Comparison of ENCODE assay signal across 21 cellular contexts in the genomic region with DNA sequence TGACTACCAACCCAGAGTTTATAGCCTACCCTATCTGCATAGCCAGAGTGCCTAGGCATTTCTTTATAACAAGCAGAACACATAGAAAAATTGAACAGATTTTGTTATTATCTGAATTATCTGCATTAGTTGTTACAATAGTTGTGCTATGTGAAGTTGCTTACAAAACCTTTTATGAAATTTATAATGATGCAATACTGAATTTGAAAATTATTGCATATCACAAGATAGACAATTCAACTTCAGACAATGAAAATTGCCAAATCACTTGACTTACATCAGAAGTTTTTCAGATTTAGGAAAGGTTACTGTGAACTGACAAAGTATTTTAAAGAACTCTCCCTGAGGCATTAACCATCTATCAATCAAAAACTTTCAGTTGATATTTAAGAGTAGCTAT.
DNase-seq lines count a peak whose midpoint lies in the region; ATAC-seq, FAIRE-seq and TF ChIP-seq lines count a peak whose summit lies in the region.
"Had no signal": no experiment of that assay in that cellular context is flagged by ENCODE, and none has a peak within 500 bp of the region (broad histone marks: within the 10 kb centered on the region; RNA-seq: fewer than 3 reads in every experiment).

No MANE protein-coding gene starts in this region.

- no TSS peak for BruUV-seq in HepG2 (replicated peaks; lab: Mats Ljungman, UMichigan)

- H2AFZ ChIP-seq in HepG2 (ENCODE audit: low read length): no peak overlapping the region

- H4K20me1 ChIP-seq in HepG2 (ENCODE audit: insufficient read depth, low read length): no peaks in the 10 kb centered on the region
- H4K20me1 ChIP-seq: BLaER1 treated with 17β-estradiol and CSF1 and Interleukin-3, amounts not matched to agents 10 nM and 100 nM had no signal

- DNase-seq in HepG2 (ENCODE audit: low spot score): no peak
- no peak for DNase-seq in right lobe of liver
- peak; percentile 19 for DNase-seq in adipocyte (ENCODE audit: low read depth)
- DNase-seq in fibroblast of pulmonary artery (ENCODE audit: low read depth): peak; percentile 7
- no peak for DNase-seq in NCI-H128 (lab: John Stamatoyannopoulos, UW; ENCODE audit: unreplicated experiment)
- DNase-seq: AML-193; Caco-2; Calu3; CD4-positive, alpha-beta T cell; CD8-positive, alpha-beta T cell; DMS 273 treated with DMSO at 0.1 percent for 48 hours; DMS153; DMS79 treated with DMSO at 0.1 percent for 48 hours; GF-D8 had no signal

- TF ChIP-seq CTCF in HepG2 (CRISPR knock-in tag; IDR thresholded peaks at IDR 0.05): no peak
- TF ChIP-seq CTCF in right lobe of liver (IDR thresholded peaks at IDR 0.05): no peak
- TF ChIP-seq CTCF in fibroblast of pulmonary artery (IDR thresholded peaks at IDR 0.05; ENCODE audit: low read length, missing control alignments): no peak

- H3K9me3 ChIP-seq in HepG2 (ENCODE audit: low read length): no peaks in the 10 kb centered on the region
- H3K9me3 ChIP-seq in right lobe of liver: no peaks in the 10 kb centered on the region
- H3K9me3 ChIP-seq in adipocyte (ENCODE audit: control insufficient read depth, low read length): no peaks in the 10 kb centered on the region
- H3K9me3 ChIP-seq: A549; BLaER1 treated with 17β-estradiol and CSF1 and Interleukin-3, amounts not matched to agents 10 nM and 100 nM; Caco-2 had no signal

- FAIRE-seq in HepG2 (lab: Jason Lieb, UNC): no peak
- FAIRE-seq: A549, GM12891, GM19239 had no signal

- intact Hi-C loops in HepG2 (cut with micrococcal nuclease; ENCODE audit: unreplicated experiment): no loop called here
- intact Hi-C loops in right lobe of liver (cut with DNase I): no loop called here

- no peaks in the 10 kb centered on the region for H3K79me2 ChIP-seq in HepG2 (ENCODE audit: insufficient read depth, low read length)

- H3K4me1 ChIP-seq in HepG2 (ENCODE audit: insufficient read depth, low read length) (no peaks in the 10 kb centered on the region), right lobe of liver (no peaks in the 10 kb centered on the region), adipocyte (ENCODE audit: control insufficient read depth, insufficient read depth, low read length) (no peaks in the 10 kb centered on the region)
- H3K4me1 ChIP-seq: A549; BLaER1 treated with 17β-estradiol and CSF1 and Interleukin-3, amounts not matched to agents 10 nM and 100 nM; Caco-2 had no signal

- H3K36me3 ChIP-seq in HepG2 (replicated peaks in 1 of 2; ENCODE audit: control insufficient read depth in 1 of 2, insufficient read depth in 2 of 2, low read length in 2 of 2) (no peaks in the 10 kb centered on the region), right lobe of liver (no peaks in the 10 kb centered on the region), adipocyte (ENCODE audit: control insufficient read depth, insufficient read depth, low read length, severe bottlenecking) (no peaks in the 10 kb centered on the region)
- H3K36me3 ChIP-seq: BLaER1 treated with 17β-estradiol and CSF1 and Interleukin-3, amounts not matched to agents 10 nM and 100 nM had no signal

- in situ Hi-C loops in HepG2 (cut with HindIII; ENCODE audit: extremely low pct_ligation_motif_present, low pct_unique_long_range_greater_than_20kb): no loop called here

- TF ChIP-seq POLR2A in HepG2 (IDR thresholded peaks at IDR 0.05; ENCODE audit: insufficient read depth in 1 of 2, low read depth in 2 of 2, low read length in 2 of 2) (no peak), right lobe of liver (IDR thresholded peaks at IDR 0.05) (no peak)

- H3K27ac ChIP-seq in HepG2 (ENCODE audit: extremely low read length, insufficient read depth, low read length) (no peak overlapping the region), right lobe of liver (no peak overlapping the region)
- H3K27ac ChIP-seq: 22Rv1; A549; BLaER1 treated with 17β-estradiol and CSF1 and Interleukin-3, amounts not matched to agents 10 nM and 100 nM; C4-2B had no signal

- no peak overlapping the region for H3K4me2 ChIP-seq in HepG2 (ENCODE audit: low read depth, low read length)
- H3K4me2 ChIP-seq: A549; BLaER1 treated with 17β-estradiol and CSF1 and Interleukin-3, amounts not matched to agents 10 nM and 100 nM had no signal

- no peaks in the 10 kb centered on the region for H3K27me3 ChIP-seq in HepG2 (ENCODE audit: control insufficient read depth in 1 of 2, insufficient read depth in 2 of 2, low read length in 2 of 2)
- no peaks in the 10 kb centered on the region for H3K27me3 ChIP-seq in right lobe of liver
- no peaks in the 10 kb centered on the region for H3K27me3 ChIP-seq in adipocyte (replicated peaks; ENCODE audit: control insufficient read depth, insufficient read depth, low read length)
- H3K27me3 ChIP-seq: BLaER1 treated with 17β-estradiol and CSF1 and Interleukin-3, amounts not matched to agents 10 nM and 100 nM had no signal

- TF ChIP-seq RAD21 in HepG2 (CRISPR knock-in tag; IDR thresholded peaks at IDR 0.05): no peak

- H3K9ac ChIP-seq in HepG2 (ENCODE audit: insufficient read depth, low read depth, low read length) (no peak overlapping the region), adipocyte (ENCODE audit: low read length) (no peak overlapping the region)
- H3K9ac ChIP-seq: BLaER1 treated with 17β-estradiol and CSF1 and Interleukin-3, amounts not matched to agents 10 nM and 100 nM had no signal

- POLR2A ChIA-PET in HepG2 (lab: Yijun Ruan, JAX): no interaction called here

- ATAC-seq in HepG2 (no peak), right lobe of liver (no peak), HG03432 (IDR thresholded peaks at IDR 0.05; ENCODE audit: unreplicated experiment) (no peak)
- ATAC-seq: A549; CD8-positive, alpha-beta T cell had no signal

- H3K4me3 ChIP-seq in HepG2 (replicated peaks in 1 of 3; ENCODE audit: insufficient read depth in 1 of 3, low read depth in 2 of 3, low read length in 3 of 3): no peak overlapping the region
- no peak overlapping the region for H3K4me3 ChIP-seq in right lobe of liver
- H3K4me3 ChIP-seq in adipocyte (ENCODE audit: low read length): no peak overlapping the region
- H3K4me3 ChIP-seq in fibroblast of pulmonary artery (replicated peaks; ENCODE audit: low read depth, low read length): no peak overlapping the region
- H3K4me3 ChIP-seq: A549; BLaER1 treated with 17β-estradiol and CSF1 and Interleukin-3, amounts not matched to agents 10 nM and 100 nM had no signal

- CTCF ChIA-PET in HepG2 (lab: Yijun Ruan, JAX; ENCODE audit: low intra/inter-chr PET ratio, low total read pairs): no interaction called here

- TF ChIP-seq EP300 in HepG2 (IDR thresholded peaks at IDR 0.05; ENCODE audit: low read depth in 2 of 2, low read length in 2 of 2) (no peak), HepG2 (CRISPR knock-in tag; IDR thresholded peaks at IDR 0.05; ENCODE audit: borderline replicate concordance) (no peak)

TF ChIP-seq in HepG2, 621 proteins besides CTCF, POLR2A, EP300 and RAD21:
- TF ChIP-seq ATF7 (IDR thresholded peaks at IDR 0.05): peak; percentile 59
- no peak for TF ChIP-seq ATF7 (CRISPR knock-in tag; IDR thresholded peaks at IDR 0.05)
- TF ChIP-seq HNF4G (IDR thresholded peaks at IDR 0.05; ENCODE audit: borderline replicate concordance, low read depth, low read length): no peak
- TF ChIP-seq HNF4G (CRISPR knock-in tag; IDR thresholded peaks at IDR 0.05; ENCODE audit: borderline replicate concordance, low read depth): no peak
TF ChIP-seq in HepG2: peak in this region for 1.

Comparison
In these comparisons a context has a peak if more than half of its experiments do, and no peak if none do; other contexts are left out.
1. DNase-seq: peak in adipocyte (single experiment) and fibroblast of pulmonary artery (single experiment); none in HepG2 (single experiment), right lobe of liver (0 of 3) and NCI-H128 (single experiment).